Comparison of ENCODE assay signal across 1 cellular context in the genomic region with DNA sequence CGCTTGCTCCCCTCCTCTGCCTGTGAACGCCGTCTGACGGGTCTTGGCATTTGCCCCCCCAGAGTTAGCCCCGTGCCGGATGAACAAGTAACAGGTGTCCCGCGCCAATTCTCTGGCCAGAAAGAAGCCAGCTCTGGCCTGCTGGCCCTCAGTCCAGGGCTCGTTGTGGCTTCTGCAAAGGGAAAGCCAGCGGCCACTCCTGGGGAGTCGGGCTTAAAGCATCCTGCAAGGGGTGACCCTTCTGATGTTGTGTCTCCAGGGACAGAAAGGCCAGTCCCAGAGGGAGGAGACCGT.
TF ChIP-seq lines count a peak whose summit lies in the region.

No MANE protein-coding gene starts in this region.

TF ChIP-seq in H1, 55 proteins besides CTCF, POLR2A, EP300 and RAD21:
- TF ChIP-seq SP2 (IDR thresholded peaks at IDR 0.05; ENCODE audit: low read length) (no peak), CREB1 (IDR thresholded peaks at IDR 0.05) (no peak), TAF1 (IDR thresholded peaks at IDR 0.05; ENCODE audit: low read depth, low read length) (no peak), YY1 (IDR thresholded peaks at IDR 0.05; ENCODE audit: low read depth, low read length) (no peak), BACH1 (IDR thresholded peaks at IDR 0.05; ENCODE audit: low read length) (no peak), BCL11A (IDR thresholded peaks at IDR 0.05; ENCODE audit: low read depth in 2 of 2, low read length in 2 of 2) (no peak), CBX5 (IDR thresholded peaks at IDR 0.05; ENCODE audit: low read depth, low read length) (no peak), ASH2L (IDR thresholded peaks at IDR 0.05; ENCODE audit: low read length) (no peak), CHD2 (IDR thresholded peaks at IDR 0.05; ENCODE audit: low read length) (no peak), RFX5 (IDR thresholded peaks at IDR 0.05; ENCODE audit: borderline replicate concordance, low read depth, low read length) (no peak), RBBP5 (IDR thresholded peaks at IDR 0.05; ENCODE audit: borderline replicate concordance, low read depth, low read length) (no peak), KDM1A (IDR thresholded peaks at IDR 0.05; ENCODE audit: borderline replicate concordance, low read length) (no peak), TAF7 (optimal IDR thresholded peaks at IDR 0.05; ENCODE audit: borderline replicate concordance, low read depth, low read length) (no peak), CBX8 (IDR thresholded peaks at IDR 0.05; ENCODE audit: borderline replicate concordance, low read depth, low read length) (no peak), GTF2F1 (IDR thresholded peaks at IDR 0.05; ENCODE audit: borderline replicate concordance, low read depth, low read length) (no peak), RNF2 (IDR thresholded peaks at IDR 0.05; ENCODE audit: borderline replicate concordance, low read depth, low read length, missing control alignments, poor library complexity, severe bottlenecking) (no peak), SIX5 (IDR thresholded peaks at IDR 0.05; ENCODE audit: low read depth, low read length) (no peak), CEBPB (IDR thresholded peaks at IDR 0.05; ENCODE audit: low read depth, low read length) (no peak)
- TF ChIP-seq, protein P1, sequence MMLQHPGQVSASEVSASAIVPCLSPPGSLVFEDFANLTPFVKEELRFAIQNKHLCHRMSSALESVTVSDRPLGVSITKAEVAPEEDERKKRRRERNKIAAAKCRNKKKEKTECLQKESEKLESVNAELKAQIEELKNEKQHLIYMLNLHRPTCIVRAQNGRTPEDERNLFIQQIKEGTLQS (IDR thresholded peaks at IDR 0.05; ENCODE audit: insufficient read depth, low read depth, low read length) = no peak
- TF ChIP-seq, protein P2, sequence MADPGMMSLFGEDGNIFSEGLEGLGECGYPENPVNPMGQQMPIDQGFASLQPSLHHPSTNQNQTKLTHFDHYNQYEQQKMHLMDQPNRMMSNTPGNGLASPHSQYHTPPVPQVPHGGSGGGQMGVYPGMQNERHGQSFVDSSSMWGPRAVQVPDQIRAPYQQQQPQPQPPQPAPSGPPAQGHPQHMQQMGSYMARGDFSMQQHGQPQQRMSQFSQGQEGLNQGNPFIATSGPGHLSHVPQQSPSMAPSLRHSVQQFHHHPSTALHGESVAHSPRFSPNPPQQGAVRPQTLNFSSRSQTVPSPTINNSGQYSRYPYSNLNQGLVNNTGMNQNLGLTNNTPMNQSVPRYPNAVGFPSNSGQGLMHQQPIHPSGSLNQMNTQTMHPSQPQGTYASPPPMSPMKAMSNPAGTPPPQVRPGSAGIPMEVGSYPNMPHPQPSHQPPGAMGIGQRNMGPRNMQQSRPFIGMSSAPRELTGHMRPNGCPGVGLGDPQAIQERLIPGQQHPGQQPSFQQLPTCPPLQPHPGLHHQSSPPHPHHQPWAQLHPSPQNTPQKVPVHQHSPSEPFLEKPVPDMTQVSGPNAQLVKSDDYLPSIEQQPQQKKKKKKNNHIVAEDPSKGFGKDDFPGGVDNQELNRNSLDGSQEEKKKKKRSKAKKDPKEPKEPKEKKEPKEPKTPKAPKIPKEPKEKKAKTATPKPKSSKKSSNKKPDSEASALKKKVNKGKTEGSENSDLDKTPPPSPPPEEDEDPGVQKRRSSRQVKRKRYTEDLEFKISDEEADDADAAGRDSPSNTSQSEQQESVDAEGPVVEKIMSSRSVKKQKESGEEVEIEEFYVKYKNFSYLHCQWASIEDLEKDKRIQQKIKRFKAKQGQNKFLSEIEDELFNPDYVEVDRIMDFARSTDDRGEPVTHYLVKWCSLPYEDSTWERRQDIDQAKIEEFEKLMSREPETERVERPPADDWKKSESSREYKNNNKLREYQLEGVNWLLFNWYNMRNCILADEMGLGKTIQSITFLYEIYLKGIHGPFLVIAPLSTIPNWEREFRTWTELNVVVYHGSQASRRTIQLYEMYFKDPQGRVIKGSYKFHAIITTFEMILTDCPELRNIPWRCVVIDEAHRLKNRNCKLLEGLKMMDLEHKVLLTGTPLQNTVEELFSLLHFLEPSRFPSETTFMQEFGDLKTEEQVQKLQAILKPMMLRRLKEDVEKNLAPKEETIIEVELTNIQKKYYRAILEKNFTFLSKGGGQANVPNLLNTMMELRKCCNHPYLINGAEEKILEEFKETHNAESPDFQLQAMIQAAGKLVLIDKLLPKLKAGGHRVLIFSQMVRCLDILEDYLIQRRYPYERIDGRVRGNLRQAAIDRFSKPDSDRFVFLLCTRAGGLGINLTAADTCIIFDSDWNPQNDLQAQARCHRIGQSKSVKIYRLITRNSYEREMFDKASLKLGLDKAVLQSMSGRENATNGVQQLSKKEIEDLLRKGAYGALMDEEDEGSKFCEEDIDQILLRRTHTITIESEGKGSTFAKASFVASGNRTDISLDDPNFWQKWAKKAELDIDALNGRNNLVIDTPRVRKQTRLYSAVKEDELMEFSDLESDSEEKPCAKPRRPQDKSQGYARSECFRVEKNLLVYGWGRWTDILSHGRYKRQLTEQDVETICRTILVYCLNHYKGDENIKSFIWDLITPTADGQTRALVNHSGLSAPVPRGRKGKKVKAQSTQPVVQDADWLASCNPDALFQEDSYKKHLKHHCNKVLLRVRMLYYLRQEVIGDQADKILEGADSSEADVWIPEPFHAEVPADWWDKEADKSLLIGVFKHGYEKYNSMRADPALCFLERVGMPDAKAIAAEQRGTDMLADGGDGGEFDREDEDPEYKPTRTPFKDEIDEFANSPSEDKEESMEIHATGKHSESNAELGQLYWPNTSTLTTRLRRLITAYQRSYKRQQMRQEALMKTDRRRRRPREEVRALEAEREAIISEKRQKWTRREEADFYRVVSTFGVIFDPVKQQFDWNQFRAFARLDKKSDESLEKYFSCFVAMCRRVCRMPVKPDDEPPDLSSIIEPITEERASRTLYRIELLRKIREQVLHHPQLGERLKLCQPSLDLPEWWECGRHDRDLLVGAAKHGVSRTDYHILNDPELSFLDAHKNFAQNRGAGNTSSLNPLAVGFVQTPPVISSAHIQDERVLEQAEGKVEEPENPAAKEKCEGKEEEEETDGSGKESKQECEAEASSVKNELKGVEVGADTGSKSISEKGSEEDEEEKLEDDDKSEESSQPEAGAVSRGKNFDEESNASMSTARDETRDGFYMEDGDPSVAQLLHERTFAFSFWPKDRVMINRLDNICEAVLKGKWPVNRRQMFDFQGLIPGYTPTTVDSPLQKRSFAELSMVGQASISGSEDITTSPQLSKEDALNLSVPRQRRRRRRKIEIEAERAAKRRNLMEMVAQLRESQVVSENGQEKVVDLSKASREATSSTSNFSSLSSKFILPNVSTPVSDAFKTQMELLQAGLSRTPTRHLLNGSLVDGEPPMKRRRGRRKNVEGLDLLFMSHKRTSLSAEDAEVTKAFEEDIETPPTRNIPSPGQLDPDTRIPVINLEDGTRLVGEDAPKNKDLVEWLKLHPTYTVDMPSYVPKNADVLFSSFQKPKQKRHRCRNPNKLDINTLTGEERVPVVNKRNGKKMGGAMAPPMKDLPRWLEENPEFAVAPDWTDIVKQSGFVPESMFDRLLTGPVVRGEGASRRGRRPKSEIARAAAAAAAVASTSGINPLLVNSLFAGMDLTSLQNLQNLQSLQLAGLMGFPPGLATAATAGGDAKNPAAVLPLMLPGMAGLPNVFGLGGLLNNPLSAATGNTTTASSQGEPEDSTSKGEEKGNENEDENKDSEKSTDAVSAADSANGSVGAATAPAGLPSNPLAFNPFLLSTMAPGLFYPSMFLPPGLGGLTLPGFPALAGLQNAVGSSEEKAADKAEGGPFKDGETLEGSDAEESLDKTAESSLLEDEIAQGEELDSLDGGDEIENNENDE (IDR thresholded peaks at IDR 0.05; ENCODE audit: insufficient replicate concordance, low read length) = no peak
